In the genomic region with DNA sequence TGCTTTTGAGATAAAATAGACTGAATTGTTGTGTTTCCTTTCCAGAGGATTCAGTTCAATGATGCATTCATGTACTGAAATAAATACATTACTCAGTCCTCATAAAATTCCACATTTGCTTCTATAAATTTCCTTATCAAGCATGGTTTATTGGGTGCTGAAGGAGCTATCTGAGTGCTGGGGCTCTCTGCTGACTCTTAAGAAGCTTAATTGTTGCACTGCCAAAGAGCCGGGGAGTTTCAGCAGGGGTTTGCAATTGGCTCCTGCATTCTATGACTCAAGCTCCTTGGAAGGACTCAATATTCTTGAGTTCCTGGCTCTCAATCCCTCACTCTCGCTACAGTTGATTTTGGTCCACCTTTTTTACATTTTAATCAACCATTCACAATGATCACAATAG, we compare ENCODE assay signal across 10 cellular contexts.
A peak's percentile ranks its signal among the peaks of the same experiment; 100 is the strongest.
DNase-seq lines count a peak whose midpoint lies in the region; ATAC-seq and TF ChIP-seq lines count a peak whose summit lies in the region.
"Had no signal": no experiment of that assay in that cellular context is flagged by ENCODE, and none has a peak within 500 bp of the region (broad histone marks: within the 10 kb centered on the region; RNA-seq: fewer than 3 reads in every experiment).

No MANE protein-coding gene starts in this region.

- H3K27me3 Mint-ChIP-seq in stimulated activated naive B cell treated with anti-CD40 and anti-IgM and Interleukin-4, amounts not matched to agents 10 μg/mL and 1 μg/mL and 100 μg/mL, for 72 hours: no peaks in the 10 kb centered on the region

- no peaks in the 10 kb centered on the region for H3K36me3 Mint-ChIP-seq in stimulated activated naive B cell treated with anti-CD40 and anti-IgM and Interleukin-4, amounts not matched to agents 10 μg/mL and 1 μg/mL and 100 μg/mL, for 72 hours

- H3K9ac ChIP-seq in PC-3 (ENCODE audit: low read length): peak overlapping the region; percentile 54

- POLR2A ChIA-PET in PC-3 (lab: Charles Lee; ENCODE audit: unreplicated experiment): interaction anchor here (0.5 to 0.7 kb wide), 2 partner anchors 49 to 81 kb away, joined by 3 read pairs; partner anchors contain the start of gene TRIM9

- BruUV-seq in PC-3 (replicated peaks; lab: Mats Ljungman, UMichigan): no TSS peak

- CTCF ChIA-PET in PC-3 (lab: Charles Lee): interaction anchor here (0.6 to 1.1 kb wide), 4 partner anchors 50 to 482 kb away, joined by 3 to 5 read pairs (median 4); partner anchors contain the start of gene MAP4K5

- H3K4me1 ChIP-seq in PC-3 (ENCODE audit: insufficient read depth, low read length): peaks cover 21% of the 10 kb centered on the region

- TF ChIP-seq CTCF in PC-3 (conservative IDR thresholded peaks at IDR 0.05; ENCODE audit: low read depth, low read length) (no peak), fibroblast of mammary gland (conservative IDR thresholded peaks at IDR 0.05; ENCODE audit: control insufficient read depth, insufficient read depth, low read depth, low read length) (no peak)

- H3K9me3 ChIP-seq in PC-3 (ENCODE audit: low read length): no peaks in the 10 kb centered on the region

- H3K4me1 Mint-ChIP-seq in stimulated activated naive B cell treated with anti-CD40 and anti-IgM and Interleukin-4, amounts not matched to agents 10 μg/mL and 1 μg/mL and 100 μg/mL, for 72 hours: no peaks in the 10 kb centered on the region

- no peaks in the 10 kb centered on the region for H3K79me2 ChIP-seq in PC-3 (ENCODE audit: low read length)

- no peaks in the 10 kb centered on the region for H3K27me3 ChIP-seq in PC-3 (ENCODE audit: low read length)

- H2AFZ ChIP-seq in PC-3 (ENCODE audit: low read length): no peak overlapping the region

- peak overlapping the region; percentile 26; the same call in 1 of the 2 replicates for H3K4me3 ChIP-seq in PC-3 (ENCODE audit: low read length)
- H3K4me3 ChIP-seq in fibroblast of mammary gland (ENCODE audit: control insufficient read depth, low read depth, low read length): no peak overlapping the region

- H3K27ac Mint-ChIP-seq in stimulated activated naive B cell treated with anti-CD40 and anti-IgM and Interleukin-4, amounts not matched to agents 10 μg/mL and 1 μg/mL and 100 μg/mL, for 72 hours: no peak overlapping the region

- peak overlapping the region; percentile 71 for H3K4me2 ChIP-seq in PC-3 (ENCODE audit: low read length)

- DNase-seq in D341Med (ENCODE audit: low spot score) (peak; percentile 40), PC-3 (peak; percentile 89), fibroblast of mammary gland (ENCODE audit: low read depth) (peak; percentile 88), renal cortical epithelial cell (ENCODE audit: low read depth) (peak; percentile 56), NCI-H2029 treated with DMSO at 0.1 percent for 48 hours (lab: John Stamatoyannopoulos, UW) (no peak)
- DNase-seq in stimulated activated naive B cell treated with anti-CD40 and anti-IgM and Interleukin-4, amounts not matched to agents 10 μg/mL and 1 μg/mL and 100 μg/mL, for 72 hours: no peak
- DNase-seq: Calu3; stimulated activated naive CD4-positive, alpha-beta T cell had no signal

- peak; percentile 92 for ATAC-seq in PC-3
- no peak for ATAC-seq in GM18498 (IDR thresholded peaks at IDR 0.05; ENCODE audit: unreplicated experiment)
- ATAC-seq in stimulated activated naive B cell treated with anti-CD40 and anti-IgM and Interleukin-4, amounts not matched to agents 10 μg/mL and 1 μg/mL and 100 μg/mL, for 72 hours (replicated peaks): no peak
- no peak for ATAC-seq in HG02642 (IDR thresholded peaks at IDR 0.05; ENCODE audit: poor library complexity, unreplicated experiment)

- intact Hi-C loops in PC-3 (cut with micrococcal nuclease): loop anchor here (1.0 to 2.0 kb wide), 6 partner anchors 9 to 168 kb away; partner anchors contain the start of gene TRIM9

- no peaks in the 10 kb centered on the region for H3K9me2 ChIP-seq in PC-3 (replicated peaks; ENCODE audit: low read length)

- no peaks in the 10 kb centered on the region for H4K20me1 ChIP-seq in PC-3 (ENCODE audit: low read length)

- H3K4me3 Mint-ChIP-seq in stimulated activated naive B cell treated with anti-CD40 and anti-IgM and Interleukin-4, amounts not matched to agents 10 μg/mL and 1 μg/mL and 100 μg/mL, for 72 hours: no peak overlapping the region

- H3K27ac ChIP-seq in PC-3 (ENCODE audit: low read length): peak overlapping the region; percentile 91

- no peaks in the 10 kb centered on the region for H3K9me3 Mint-ChIP-seq in stimulated activated naive B cell treated with anti-CD40 and anti-IgM and Interleukin-4, amounts not matched to agents 10 μg/mL and 1 μg/mL and 100 μg/mL, for 72 hours

- H3F3A ChIP-seq in PC-3 (ENCODE audit: low read length, unreplicated experiment): peaks cover 7% of the 10 kb centered on the region

- no peaks in the 10 kb centered on the region for H3K36me3 ChIP-seq in PC-3 (ENCODE audit: low read depth, low read length)

Comparison
In these comparisons a context has a peak if more than half of its experiments do, and no peak if none do; other contexts are left out.
1. DNase-seq: peak in D341Med (single experiment), PC-3 (single experiment), fibroblast of mammary gland (single experiment) and renal cortical epithelial cell (single experiment); none in NCI-H2029 treated with DMSO at 0.1 percent for 48 hours (single experiment) and stimulated activated naive B cell treated with anti-CD40 and anti-IgM and Interleukin-4, amounts not matched to agents 10 μg/mL and 1 μg/mL and 100 μg/mL, for 72 hours (single experiment).